ENCODE assay signal across 9 cellular contexts in the genomic region with DNA sequence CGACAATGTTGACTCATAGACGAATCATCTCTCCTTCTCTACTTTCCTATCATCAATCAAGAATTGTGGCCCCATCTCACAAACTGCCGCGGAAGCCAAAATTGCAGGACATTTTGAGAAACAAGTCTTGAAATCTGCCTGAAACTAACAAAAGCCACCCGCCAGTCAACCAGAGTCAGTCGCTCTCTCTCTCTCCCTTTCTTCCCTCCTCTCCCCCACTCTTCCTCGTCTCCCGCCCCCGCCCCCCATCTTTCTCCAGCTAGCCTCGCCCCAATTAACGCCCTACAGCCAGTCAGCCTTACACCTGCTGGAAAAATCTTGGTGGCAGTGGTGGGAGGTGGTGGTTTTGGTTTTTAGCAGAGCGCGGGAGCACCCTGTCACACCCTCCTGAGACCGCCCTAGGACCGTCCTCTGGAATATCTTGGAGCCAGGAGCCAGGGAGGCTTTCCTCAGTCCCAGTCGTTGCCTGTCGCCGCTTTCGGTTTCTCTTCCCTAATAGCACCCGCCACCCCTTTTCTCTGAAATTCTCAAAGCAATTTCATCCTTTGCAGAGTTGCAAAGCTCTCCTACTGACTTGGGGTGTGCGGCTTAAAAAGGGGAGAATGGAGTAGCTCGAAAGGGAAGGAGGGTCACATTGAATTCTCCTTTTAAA.
DNase-seq lines count a peak whose midpoint lies in the region; ATAC-seq and TF ChIP-seq lines count a peak whose summit lies in the region.
"Had no signal": no experiment of that assay in that cellular context is flagged by ENCODE, and none has a peak within 500 bp of the region (broad histone marks: within the 10 kb centered on the region; RNA-seq: fewer than 3 reads in every experiment).

No MANE protein-coding gene starts in this region.

- 3 to 5% (median 3%) methylated on average over 22 of the region's 22 CpGs for WGBS in psoas muscle, 3 donors

- ATAC-seq in psoas muscle (peak in 1 of 4 donors; percentile 56), HG02973 (IDR thresholded peaks at IDR 0.05; ENCODE audit: unreplicated experiment) (no peak), GM21825 (IDR thresholded peaks at IDR 0.05; ENCODE audit: unreplicated experiment) (no peak)

- TF ChIP-seq CTCF in foreskin fibroblast (IDR thresholded peaks at IDR 0.05; ENCODE audit: low read depth, low read length), result no peak
- no peak for TF ChIP-seq CTCF in psoas muscle (IDR thresholded peaks at IDR 0.05)

- no peaks in the 10 kb centered on the region for H3K9me3 ChIP-seq in psoas muscle

- peaks cover 0 to 73% (median 19%) of the 10 kb centered on the region in 3 donors for H3K27me3 ChIP-seq in psoas muscle (ENCODE audit: insufficient read depth in 3 of 3, low read length in 2 of 3)

- peak overlapping the region; percentile 55 for H3K4me3 ChIP-seq in GM08714 (ENCODE audit: low read length)
- peak overlapping the region; percentile 21 to 69 for H3K4me3 ChIP-seq in foreskin fibroblast (ENCODE audit: low read depth in 1 of 2, low read length in 2 of 2)
- H3K4me3 ChIP-seq in psoas muscle, result peak overlapping the region; percentile 55

- DNase-seq in NCI-H69 (lab: John Stamatoyannopoulos, UW) (peak; percentile 97), foreskin fibroblast (peak in 1 of 2 donors; percentile 48), psoas muscle (no peak), inferior parietal cortex (ENCODE audit: extremely low spot score) (no peak), KG1 (lab: John Stamatoyannopoulos, UW) (no peak)
- DNase-seq: left cardiac atrium had no signal

- intact Hi-C loops in psoas muscle (cut with DNase I), result loop anchor here in 1 of 2 donors (5.0 to 10.0 kb wide), 2 partner anchors 415 to 1037 kb away; partner anchors contain the start of gene ISL1

- H3K27ac ChIP-seq in psoas muscle, result no peak overlapping the region

- H3K4me1 ChIP-seq in psoas muscle, result no peaks in the 10 kb centered on the region

- no peaks in the 10 kb centered on the region for H3K36me3 ChIP-seq in psoas muscle (ENCODE audit: insufficient read depth in 1 of 2, low read depth in 1 of 2)
